In the genomic region with DNA sequence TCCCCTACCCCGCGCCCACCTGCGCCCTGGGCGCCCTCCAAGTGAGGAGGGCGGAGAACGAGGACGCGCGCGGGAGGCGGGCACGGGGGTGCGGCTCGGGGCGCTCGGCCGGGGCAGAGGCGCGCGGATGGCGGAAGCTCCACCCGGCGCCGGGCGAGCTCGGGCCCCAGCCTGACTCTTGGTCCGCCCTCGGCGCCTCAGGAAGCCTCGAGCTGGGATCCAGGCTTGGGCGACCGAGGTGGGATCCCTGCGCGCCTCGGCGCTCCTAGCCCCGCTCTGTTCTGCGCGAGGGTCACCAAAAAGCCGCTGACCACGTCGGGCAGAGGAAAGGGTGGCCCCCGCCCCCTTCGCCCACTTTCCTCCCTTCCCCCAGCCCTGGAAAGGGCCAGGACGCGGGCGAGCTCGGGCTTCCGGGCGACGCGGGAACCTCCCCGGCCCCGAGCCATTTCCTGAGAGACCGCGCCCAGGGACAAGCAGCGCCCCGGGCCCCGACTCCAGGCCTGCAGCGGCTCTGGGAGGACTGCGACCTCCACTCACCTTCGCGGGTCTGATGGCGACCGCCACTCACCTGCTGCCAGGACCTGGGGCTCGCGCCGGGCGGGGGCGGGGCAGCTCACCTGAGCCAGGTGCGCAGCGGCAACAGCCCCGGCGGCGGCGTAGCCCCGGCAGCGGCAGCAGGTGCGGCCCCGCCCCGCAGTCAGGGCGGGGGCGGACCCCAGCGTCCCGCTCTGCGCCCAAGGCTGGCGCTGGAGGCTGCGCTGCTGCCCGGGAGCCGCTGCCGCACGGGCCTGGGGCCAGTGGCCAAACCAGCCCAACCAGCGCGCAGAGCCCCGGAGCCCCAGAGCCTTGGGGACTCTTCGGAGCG, we compare ENCODE assay signal across 8 cellular contexts. TPM values are rescaled to one million over a fixed set of nuclear protein-coding genes. Genes with fewer than 3 reads are reported as not detected.
DNase-seq lines count a peak whose midpoint lies in the region; ATAC-seq and TF ChIP-seq lines count a peak whose summit lies in the region.

No MANE protein-coding gene starts in this region.

- in situ Hi-C loops in mammary epithelial cell (cut with MboI; ENCODE audit: low sequenced_read_pairs in 2 of 2): no loop called here
- in situ Hi-C loops in transverse colon (cut with MboI; ENCODE audit: low pct_ligation_motif_present in 1 of 4, low pct_unique_long_range_greater_than_20kb in 1 of 4, low sequenced_read_pairs in 3 of 4): no loop called here

- peak overlapping the region; percentile 85 for H3K4me3 Mint-ChIP-seq in activated CD4-positive, alpha-beta T cell treated with anti-CD3 and anti-CD28 coated beads for 36 hours

- 0% methylated on average over 8 of the region's 97 CpGs for WGBS in mammary epithelial cell (ENCODE audit: low coverage, missing lambda C conversion rate)
- 0% methylated on average over 1 of the region's 97 CpGs for WGBS in right lobe of liver (ENCODE audit: insufficient coverage, low coverage, low lambda C conversion rate, missing lambda C conversion rate)
- WGBS in transverse colon (ENCODE audit: low coverage in 1 of 2), 2 donors: 2% methylated on average over 53 of the region's 97 CpGs; no CpG with 5 or more reads in 1 of the 2 donors

- TF ChIP-seq POLR2A in right lobe of liver (IDR thresholded peaks at IDR 0.05) (peak; percentile 18), transverse colon (IDR thresholded peaks at IDR 0.05) (peak; percentile 51)

- H3K9me3 Mint-ChIP-seq in activated CD4-positive, alpha-beta T cell treated with anti-CD3 and anti-CD28 coated beads for 36 hours (ENCODE audit: low read depth): no peaks in the 10 kb centered on the region

- H3K36me3 ChIP-seq in PC-9 (ENCODE audit: low read depth) (no peaks in the 10 kb centered on the region), mammary epithelial cell (ENCODE audit: insufficient read depth, low read length) (no peaks in the 10 kb centered on the region), right lobe of liver (no peaks in the 10 kb centered on the region), transverse colon (no peaks in the 10 kb centered on the region)

- TF ChIP-seq CTCF in PC-9 (conservative IDR thresholded peaks at IDR 0.05): no peak
- no peak for TF ChIP-seq CTCF in mammary epithelial cell (conservative IDR thresholded peaks at IDR 0.05 in 1 of 2, IDR thresholded peaks at IDR 0.05 in 1 of 2; ENCODE audit: extremely low read depth in 1 of 2, insufficient read depth in 1 of 2, low read depth in 1 of 2, low read length in 2 of 2)
- TF ChIP-seq CTCF in right lobe of liver (IDR thresholded peaks at IDR 0.05): no peak
- TF ChIP-seq CTCF in transverse colon (IDR thresholded peaks at IDR 0.05): no peak

- POLR2A ChIA-PET in activated CD4-positive, alpha-beta T cell treated with anti-CD3 and anti-CD28 coated beads for 36 hours (lab: Charles Lee): interaction anchor here (1.2 to 1.6 kb wide), 2 partner anchors 10 to 11 kb away, joined by 3 to 7 read pairs; no protein-coding TSS in a partner anchor
- POLR2A ChIA-PET in PC-9 (lab: Charles Lee; ENCODE audit: unreplicated experiment): no interaction called here

- TF ChIP-seq EP300 in transverse colon (IDR thresholded peaks at IDR 0.05; ENCODE audit: low read depth): no peak

- H3K9ac ChIP-seq in mammary epithelial cell (ENCODE audit: insufficient read depth, low read length): no peak overlapping the region

- H3K36me3 Mint-ChIP-seq in activated CD4-positive, alpha-beta T cell treated with anti-CD3 and anti-CD28 coated beads for 36 hours (ENCODE audit: low read depth): no peaks in the 10 kb centered on the region

- H4K20me1 ChIP-seq in PC-9 (ENCODE audit: insufficient read depth) (no peaks in the 10 kb centered on the region; the same call in 1 of the 2 replicates), mammary epithelial cell (ENCODE audit: insufficient read depth, low read length) (no peaks in the 10 kb centered on the region)

- H2AFZ ChIP-seq in PC-9: peak overlapping the region; percentile 77
- H2AFZ ChIP-seq in mammary epithelial cell (ENCODE audit: low read depth, low read length): peak overlapping the region; percentile 66

- TSS peak; percentile 55 for BruUV-seq in PC-9 (replicated peaks; lab: Mats Ljungman, UMichigan)
- no TSS peak for BruUV-seq in mammary epithelial cell (replicated peaks; lab: Mats Ljungman, UMichigan)

- no peak overlapping the region for H3K27ac Mint-ChIP-seq in activated CD4-positive, alpha-beta T cell treated with anti-CD3 and anti-CD28 coated beads for 36 hours

- DNase-seq in activated CD4-positive, alpha-beta T cell treated with anti-CD3 and anti-CD28 coated beads for 36 hours: peak; percentile 60
- no peak for DNase-seq in activated CD4-positive, alpha-beta T cell treated with anti-CD3 and anti-CD28 coated beads, Interleukin-2, amount 50 U/mL, for 4 hours
- peak; percentile 37 to 79 for DNase-seq in PC-9
- peak; percentile 45 for DNase-seq in mammary epithelial cell
- peak in 2 of 3 donors; percentile 49 to 59 for DNase-seq in right lobe of liver
- DNase-seq in transverse colon: peak; percentile 80
- DNase-seq in cortex of kidney (lab: John Stamatoyannopoulos, UW): no peak

- H3K4me3 ChIP-seq in PC-9 (peak overlapping the region; percentile 81), mammary epithelial cell (replicated peaks in 1 of 3; ENCODE audit: insufficient read depth in 1 of 3, low read depth in 2 of 3, low read length in 3 of 3) (peak overlapping the region; percentile 37 to 56 (median 52)), right lobe of liver (peak overlapping the region; percentile 39 to 61 (median 60)), transverse colon (peak overlapping the region; percentile 48 to 68 (median 60))

- dilution Hi-C loops in mammary epithelial cell (cut with HindIII; ENCODE audit: low sequenced_read_pairs): no loop called here

- H3K79me2 ChIP-seq in PC-9 (ENCODE audit: low read depth) (0 out of 2 replicates have a peak, but pooled peaks cover 4% of the 10 kb centered on the region), mammary epithelial cell (ENCODE audit: insufficient read depth, low read length) (no peaks in the 10 kb centered on the region)

- no peaks in the 10 kb centered on the region for H3F3A ChIP-seq in PC-9 (ENCODE audit: insufficient read depth, low read depth)

- H3K4me2 ChIP-seq in PC-9 (peak overlapping the region; percentile 76), mammary epithelial cell (ENCODE audit: insufficient read depth, low read depth, low read length) (peak overlapping the region; percentile 98)

- H3K9me2 ChIP-seq in PC-9 (ENCODE audit: insufficient read depth): no peaks in the 10 kb centered on the region

- H3K27me3 ChIP-seq in PC-9 (ENCODE audit: insufficient read depth, low read depth): no peaks in the 10 kb centered on the region
- no peaks in the 10 kb centered on the region for H3K27me3 ChIP-seq in mammary epithelial cell (ENCODE audit: insufficient read depth, low read length)
- H3K27me3 ChIP-seq in right lobe of liver: no peaks in the 10 kb centered on the region
- H3K27me3 ChIP-seq in transverse colon: peaks cover 15% of the 10 kb centered on the region

- H3K4me1 ChIP-seq in PC-9 (replicated peaks; ENCODE audit: insufficient read depth): peaks cover 5% of the 10 kb centered on the region
- H3K4me1 ChIP-seq in mammary epithelial cell (ENCODE audit: insufficient read depth, low read length): peaks cover 17% of the 10 kb centered on the region
- peaks cover 0 to 8% (median 0%) of the 10 kb centered on the region in 4 donors for H3K4me1 ChIP-seq in right lobe of liver
- peaks cover 5 to 35% (median 21%) of the 10 kb centered on the region in 4 donors for H3K4me1 ChIP-seq in transverse colon

- CTCF ChIA-PET in activated CD4-positive, alpha-beta T cell treated with anti-CD3 and anti-CD28 coated beads for 36 hours (lab: Charles Lee): interaction anchor here (0.8 to 1.2 kb wide), 4 partner anchors 10 to 33 kb away, joined by 3 to 5 read pairs (median 4); a partner anchor contains a TSS
- CTCF ChIA-PET in PC-9 (lab: Charles Lee) (interaction anchor here (0.7 kb wide), 1 partner anchor 31 kb away, joined by 4 read pairs; no protein-coding TSS in a partner anchor), mammary epithelial cell (lab: Charles Lee; ENCODE audit: low non-redundant PET) (no interaction called here)

- H3K4me1 Mint-ChIP-seq in activated CD4-positive, alpha-beta T cell treated with anti-CD3 and anti-CD28 coated beads for 36 hours: peaks cover 32% of the 10 kb centered on the region

- intact Hi-C loops in activated CD4-positive, alpha-beta T cell treated with anti-CD3 and anti-CD28 coated beads for 36 hours (cut with DNase I, micrococcal nuclease): loop anchor here in 1 of 2 experiments (2.0 kb wide), 1 partner anchor 90 kb away; a partner anchor contains a TSS
- intact Hi-C loops in PC-9 (cut with micrococcal nuclease; ENCODE audit: unreplicated experiment): no loop called here
- intact Hi-C loops in mammary epithelial cell (cut with micrococcal nuclease): no loop called here
- intact Hi-C loops in right lobe of liver (cut with DNase I): no loop called here
- intact Hi-C loops in transverse colon (cut with DNase I; ENCODE audit: low total_unique reads): no loop called here

- no peaks in the 10 kb centered on the region for H3K9me3 ChIP-seq in PC-9 (ENCODE audit: insufficient read depth, low read depth)
- no peaks in the 10 kb centered on the region for H3K9me3 ChIP-seq in mammary epithelial cell (replicated peaks; ENCODE audit: insufficient read depth, low read length)
- H3K9me3 ChIP-seq in right lobe of liver: no peaks in the 10 kb centered on the region
- H3K9me3 ChIP-seq in transverse colon: no peaks in the 10 kb centered on the region

- H3K27ac ChIP-seq in PC-9: no peak overlapping the region
- no peak overlapping the region for H3K27ac ChIP-seq in mammary epithelial cell (ENCODE audit: insufficient read depth, low read depth, low read length)
- peak overlapping the region; percentile 50 to 71 (median 62) for H3K27ac ChIP-seq in right lobe of liver
- H3K27ac ChIP-seq in transverse colon: peak overlapping the region; percentile 88 to 93 (median 90)

- H3K27me3 Mint-ChIP-seq in activated CD4-positive, alpha-beta T cell treated with anti-CD3 and anti-CD28 coated beads for 36 hours: no peaks in the 10 kb centered on the region

- ATAC-seq in activated CD4-positive, alpha-beta T cell treated with anti-CD3 and anti-CD28 coated beads for 36 hours: peak; percentile 20
- ATAC-seq in right lobe of liver (peak; percentile 57 to 70 (median 67)), GM19324 (IDR thresholded peaks at IDR 0.05; ENCODE audit: low FRiP score, unreplicated experiment) (no peak)

RNA-seq across cellular contexts. Expression of a gene that starts 2.2 kb away (rescaled TPM):
- 10 to 100 TPM; 33.0 to 34.9 TPM for total RNA-seq in activated CD4-positive, alpha-beta T cell treated with anti-CD3 and anti-CD28 coated beads for 36 hours
- total RNA-seq in PC-9 (2021) (78.9 and 98.3 TPM in 2 replicates), mammary epithelial cell (1 to 10 TPM; 1.8 to 5.4 TPM), right lobe of liver (100 to 1,000 TPM in 2 of 6 experiments, 10 to 100 TPM in 4; 48.2 to 133 (median 66.3) TPM), transverse colon (100 to 1,000 TPM; 107 to 344 (median 148) TPM)
- 1.6 TPM for polyA plus RNA-seq in mammary epithelial cell
- not detected for polyA minus RNA-seq in mammary epithelial cell

RNA-seq across cellular contexts. Expression of a gene that starts 23.0 kb away (rescaled TPM):
- total RNA-seq in activated CD4-positive, alpha-beta T cell treated with anti-CD3 and anti-CD28 coated beads for 36 hours: under 1 TPM; 0.07 to 0.18 TPM
- 83.7 and 109 TPM in 2 replicates for total RNA-seq in PC-9 (2021)
- 100 to 1,000 TPM; 248 to 274 TPM for total RNA-seq in mammary epithelial cell
- 149 TPM for polyA plus RNA-seq in mammary epithelial cell
- 62.8 TPM for polyA minus RNA-seq in mammary epithelial cell
- total RNA-seq in right lobe of liver: 1 to 10 TPM in 1 of 6 experiments, under 1 TPM in 2, not detected in 3; 0.43 to 1.5 (median 0.47) TPM
- total RNA-seq in transverse colon: 100 to 1,000 TPM; 159 to 359 (median 200) TPM

RNA-seq across cellular contexts. Expression of a gene that starts 24.8 kb away (rescaled TPM):
- total RNA-seq in activated CD4-positive, alpha-beta T cell treated with anti-CD3 and anti-CD28 coated beads for 36 hours: 10 to 100 TPM; 31.7 to 38.8 TPM
- 18.1 and 27.6 TPM in 2 replicates for total RNA-seq in PC-9 (2021)
- total RNA-seq in mammary epithelial cell: 10 to 100 TPM; 11.3 to 31.2 TPM
- 16.6 TPM for polyA plus RNA-seq in mammary epithelial cell
- polyA minus RNA-seq in mammary epithelial cell: 12.6 TPM
- 1 to 10 TPM in 1 of 6 experiments, under 1 TPM in 4, not detected in 1; 0.09 to 1.0 (median 0.28) TPM for total RNA-seq in right lobe of liver
- total RNA-seq in transverse colon: 100 to 1,000 TPM; 117 to 490 (median 296) TPM

RNA-seq across cellular contexts. Expression of a gene that starts 33.1 kb away (rescaled TPM):
- 10 to 100 TPM; 14.8 to 18.8 TPM for total RNA-seq in activated CD4-positive, alpha-beta T cell treated with anti-CD3 and anti-CD28 coated beads for 36 hours
- total RNA-seq in PC-9 (2021): 32.5 and 38.8 TPM in 2 replicates
- 10 to 100 TPM; 30.8 to 34.5 TPM for total RNA-seq in mammary epithelial cell
- polyA plus RNA-seq in mammary epithelial cell: 32.6 TPM
- 41.4 TPM for polyA minus RNA-seq in mammary epithelial cell
- total RNA-seq in right lobe of liver: 10 to 100 TPM in 4 of 6 experiments, 1 to 10 TPM in 2; 8.4 to 21.9 (median 11.4) TPM
- 100 to 1,000 TPM in 2 of 4 donors, 10 to 100 TPM in 2; 28.5 to 264 (median 76.0) TPM for total RNA-seq in transverse colon

RNA-seq across cellular contexts. Expression of a gene that starts 47.7 kb away (rescaled TPM):
- 1 to 10 TPM; 3.8 to 6.6 TPM for total RNA-seq in activated CD4-positive, alpha-beta T cell treated with anti-CD3 and anti-CD28 coated beads for 36 hours
- 4.7 and 6.1 TPM in 2 replicates for total RNA-seq in PC-9 (2021)
- 10 to 100 TPM in 1 of 2 donors, 1 to 10 TPM in 1; 1.5 to 16.2 TPM for total RNA-seq in mammary epithelial cell
- polyA plus RNA-seq in mammary epithelial cell: 7.6 TPM
- 5.0 TPM for polyA minus RNA-seq in mammary epithelial cell
- total RNA-seq in right lobe of liver: under 1 TPM in 2 of 6 experiments, not detected in 4; 0.05 to 0.07 TPM
- 1 to 10 TPM in 2 of 4 donors, under 1 TPM in 1, not detected in 1; 0.82 to 3.0 (median 1.3) TPM for total RNA-seq in transverse colon

Comparison
In these comparisons a context has a peak if more than half of its experiments do, and no peak if none do; other contexts are left out.
1. DNase-seq: peak in activated CD4-positive, alpha-beta T cell treated with anti-CD3 and anti-CD28 coated beads for 36 hours (single experiment), PC-9 (2 of 2), mammary epithelial cell (single experiment), right lobe of liver (2 of 3) and transverse colon (single experiment); none in activated CD4-positive, alpha-beta T cell treated with anti-CD3 and anti-CD28 coated beads, Interleukin-2, amount 50 U/mL, for 4 hours (0 of 2) and cortex of kidney (single experiment).
2. H3K27ac ChIP-seq: peak in right lobe of liver (3 of 3) and transverse colon (4 of 4); none in PC-9 (single experiment) and mammary epithelial cell (single experiment).
3. RNA of a gene that starts 2.2 kb away (total RNA-seq): 107 to 344 TPM in transverse colon, 78.9 to 98.3 TPM in PC-9, 48.2 to 133 TPM in right lobe of liver and 33.0 to 34.9 TPM in activated CD4-positive, alpha-beta T cell treated with anti-CD3 and anti-CD28 coated beads for 36 hours; 1.8 to 5.4 TPM in mammary epithelial cell; every median in the first group is over 4 times any median in the second.
4. RNA of a gene that starts 23.0 kb away (total RNA-seq): 248 to 274 TPM in mammary epithelial cell, 159 to 359 TPM in transverse colon and 83.7 to 109 TPM in PC-9; 0.43 to 1.5 TPM in right lobe of liver and 0.07 to 0.18 TPM in activated CD4-positive, alpha-beta T cell treated with anti-CD3 and anti-CD28 coated beads for 36 hours; every median in the first group is over 10 times any median in the second.
5. Peak in every context shown above with its lines, with median percentiles within 50 percentile points of each other: H3K4me3 ChIP-seq.